Comparison of ENCODE assay signal across 8 cellular contexts in the genomic region with DNA sequence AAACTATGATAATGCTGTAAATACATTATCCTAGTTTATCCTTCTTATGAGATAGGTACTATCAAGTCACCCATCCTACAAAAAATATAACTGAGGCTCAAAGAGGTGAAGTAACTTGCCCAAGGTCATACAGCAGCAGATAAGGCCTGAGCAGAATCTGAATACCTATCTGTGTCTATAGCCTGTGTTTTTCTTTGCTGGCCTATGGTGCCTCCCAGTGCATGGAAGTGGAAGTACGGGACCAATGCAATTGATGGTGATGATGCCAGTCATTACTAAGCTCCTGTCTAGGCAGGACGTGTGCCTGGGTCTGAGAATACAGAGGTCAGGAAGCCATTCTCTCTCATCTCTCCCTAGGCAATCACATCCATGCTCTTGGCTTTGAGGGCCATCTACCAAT.
A peak's percentile ranks its signal among the peaks of the same experiment; 100 is the strongest.
DNase-seq lines count a peak whose midpoint lies in the region; ATAC-seq lines count a peak whose summit lies in the region.

No MANE protein-coding gene starts in this region.

- no peaks in the 10 kb centered on the region for H3K9me3 Mint-ChIP-seq in activated CD4-positive, alpha-beta memory T cell treated with anti-CD3 and anti-CD28 coated beads for 36 hours

- no peaks in the 10 kb centered on the region for H3K4me1 Mint-ChIP-seq in activated CD4-positive, alpha-beta memory T cell treated with anti-CD3 and anti-CD28 coated beads for 36 hours (ENCODE audit: low read depth)

- CTCF ChIA-PET in activated CD4-positive, alpha-beta memory T cell treated with anti-CD3 and anti-CD28 coated beads for 36 hours (lab: Charles Lee) = interaction anchor here (0.6 to 5.2 kb wide), 17 partner anchors 12 to 358 kb away, joined by 3 to 40 read pairs (median 3); a partner anchor contains a TSS

- no peak overlapping the region for H3K27ac Mint-ChIP-seq in activated CD4-positive, alpha-beta memory T cell treated with anti-CD3 and anti-CD28 coated beads for 36 hours

- DNase-seq in COR-L47 (lab: John Stamatoyannopoulos, UW) = peak; percentile 13
- peak; percentile 26 for DNase-seq in NCI-H2227 (lab: John Stamatoyannopoulos, UW; ENCODE audit: unreplicated experiment)
- DNase-seq in activated CD4-positive, alpha-beta memory T cell treated with anti-CD3 and anti-CD28 coated beads for 36 hours = peak; percentile 66
- DNase-seq in glomerular visceral epithelial cell (ENCODE audit: extremely low spot score) = peak; percentile 51
- DNase-seq in stimulated activated CD4-positive, alpha-beta T cell treated with anti-CD3 and anti-CD28 coated beads, Interleukin-15, amount 100 ng/mL, for 24 hours = peak; percentile 51
- DNase-seq in T1000 (lab: John Stamatoyannopoulos, UW) = no peak

- no peaks in the 10 kb centered on the region for H3K36me3 Mint-ChIP-seq in activated CD4-positive, alpha-beta memory T cell treated with anti-CD3 and anti-CD28 coated beads for 36 hours

- intact Hi-C loops in activated CD4-positive, alpha-beta memory T cell treated with anti-CD3 and anti-CD28 coated beads for 36 hours (cut with micrococcal nuclease) = loop anchor here (1.0 kb wide), 2 partner anchors 76 to 129 kb away; a partner anchor contains a TSS

- POLR2A ChIA-PET in activated CD4-positive, alpha-beta memory T cell treated with anti-CD3 and anti-CD28 coated beads for 36 hours (lab: Charles Lee) = no interaction called here

- H3K4me3 Mint-ChIP-seq in activated CD4-positive, alpha-beta memory T cell treated with anti-CD3 and anti-CD28 coated beads for 36 hours = no peak overlapping the region

- peak; percentile 88 for ATAC-seq in GM18861 (IDR thresholded peaks at IDR 0.05; ENCODE audit: unreplicated experiment)
- ATAC-seq in HG02973 (IDR thresholded peaks at IDR 0.05; ENCODE audit: unreplicated experiment) = peak; percentile 96

- H3K27me3 Mint-ChIP-seq in activated CD4-positive, alpha-beta memory T cell treated with anti-CD3 and anti-CD28 coated beads for 36 hours = no peaks in the 10 kb centered on the region
